24 cellular contexts compared by ENCODE assay signal in the genomic region with DNA sequence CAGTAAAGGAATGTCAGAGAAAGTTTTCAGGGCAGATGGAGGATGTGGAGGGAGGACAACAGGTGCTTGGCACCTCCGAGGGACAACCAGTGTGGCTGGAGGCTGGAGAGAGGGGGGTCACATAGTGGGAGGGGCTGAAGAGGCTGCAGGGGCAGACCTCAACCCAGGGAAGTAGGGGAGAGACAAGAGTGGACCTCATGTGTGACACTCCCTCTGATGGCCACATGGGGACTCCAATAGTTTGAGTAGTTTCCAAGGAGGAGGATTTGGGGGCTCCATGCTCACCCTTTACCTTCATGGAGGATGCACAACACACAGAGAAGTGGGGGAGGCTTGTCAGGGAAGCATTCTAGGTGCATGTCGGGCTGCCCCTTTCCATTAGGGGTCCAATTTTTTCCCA. TPM values are rescaled to one million over a fixed set of nuclear protein-coding genes. Genes with fewer than 3 reads are reported as not detected.
DNase-seq lines count a peak whose midpoint lies in the region; ATAC-seq, FAIRE-seq and TF ChIP-seq lines count a peak whose summit lies in the region.
"Had no signal": no experiment of that assay in that cellular context is flagged by ENCODE, and none has a peak within 500 bp of the region (broad histone marks: within the 10 kb centered on the region; RNA-seq: fewer than 3 reads in every experiment).

No MANE protein-coding gene starts in this region.

- TF ChIP-seq CTCF in cardiac fibroblast (IDR thresholded peaks at IDR 0.05; ENCODE audit: low read depth, low read length) (peak; percentile 20), keratinocyte (optimal IDR thresholded peaks at IDR 0.05 in 1 of 3, IDR thresholded peaks at IDR 0.05 in 1 of 3, conservative IDR thresholded peaks at IDR 0.05 in 1 of 3; ENCODE audit: extremely low read depth in 1 of 3, insufficient read depth in 2 of 3, low read length in 3 of 3) (peak in 2 of 3 experiments; percentile 12 to 17), spleen (IDR thresholded peaks at IDR 0.05 in 8 of 11, conservative IDR thresholded peaks at IDR 0.05 in 3 of 11) (no peak), body of pancreas (IDR thresholded peaks at IDR 0.05) (no peak)

- dilution Hi-C loops in keratinocyte (cut with MboI; ENCODE audit: extremely low pct_ligation_motif_present, low sequenced_read_pairs): no loop called here

- WGBS in spleen, 5 donors: 50 to 83% (median 62%) methylated on average over 2 of the region's 2 CpGs
- 42 to 52% methylated on average over 2 of the region's 2 CpGs for WGBS in body of pancreas, 2 donors

- H3K27ac ChIP-seq in HUES48 (ENCODE audit: low read depth, low read length) (peak overlapping the region; percentile 40), keratinocyte (ENCODE audit: control insufficient read depth, insufficient read depth, low read length) (no peak overlapping the region), spleen (no peak overlapping the region), substantia nigra (ENCODE audit: low read depth, low read length, poor library complexity, severe bottlenecking) (no peak overlapping the region), body of pancreas (no peak overlapping the region)
- H3K27ac ChIP-seq: adrenal gland, cardiac muscle cell, prostate gland had no signal

- no peaks in the 10 kb centered on the region for H3K79me2 ChIP-seq in keratinocyte (ENCODE audit: control insufficient read depth, insufficient read depth, low read length)

- H3K9me3 ChIP-seq in HUES48 (ENCODE audit: control insufficient read depth, insufficient read depth, low read length): no peaks in the 10 kb centered on the region
- no peaks in the 10 kb centered on the region for H3K9me3 ChIP-seq in keratinocyte (ENCODE audit: control insufficient read depth, low read depth, low read length)
- H3K9me3 ChIP-seq in spleen: no peaks in the 10 kb centered on the region
- H3K9me3 ChIP-seq in body of pancreas: no peaks in the 10 kb centered on the region
- H3K9me3 ChIP-seq: adrenal gland, prostate gland had no signal

- H2AFZ ChIP-seq in keratinocyte (ENCODE audit: control insufficient read depth, low read length): no peak overlapping the region

- H3K27me3 ChIP-seq in HUES48 (ENCODE audit: control insufficient read depth, insufficient read depth, low read length): no peaks in the 10 kb centered on the region
- H3K27me3 ChIP-seq in keratinocyte (ENCODE audit: control insufficient read depth, extremely low read depth, insufficient read depth, low read length): peaks cover 3% of the 10 kb centered on the region
- H3K27me3 ChIP-seq in spleen (replicated peaks in 1 of 7): no peaks in the 10 kb centered on the region
- no peaks in the 10 kb centered on the region for H3K27me3 ChIP-seq in body of pancreas
- H3K27me3 ChIP-seq: cardiac muscle cell had no signal

- no peaks in the 10 kb centered on the region for H4K20me1 ChIP-seq in keratinocyte (ENCODE audit: control insufficient read depth, extremely low read depth, insufficient read depth, low read length)

- TF ChIP-seq POLR2A in spleen (IDR thresholded peaks at IDR 0.05) (no peak), body of pancreas (IDR thresholded peaks at IDR 0.05) (no peak)

- H3K36me3 ChIP-seq in HUES48 (ENCODE audit: control insufficient read depth, insufficient read depth, low read length) (no peaks in the 10 kb centered on the region), keratinocyte (ENCODE audit: control insufficient read depth in 2 of 2, extremely low read depth in 1 of 2, insufficient read depth in 2 of 2, low read length in 2 of 2) (no peaks in the 10 kb centered on the region), spleen (no peaks in the 10 kb centered on the region), body of pancreas (replicated peaks in 1 of 2; ENCODE audit: insufficient read depth in 1 of 2, low read depth in 2 of 2) (no peaks in the 10 kb centered on the region)
- H3K36me3 ChIP-seq: adrenal gland, cardiac muscle cell, prostate gland had no signal

- H3K4me1 ChIP-seq in HUES48 (ENCODE audit: control insufficient read depth, insufficient read depth, low read length) (peaks cover 9% of the 10 kb centered on the region), keratinocyte (ENCODE audit: control insufficient read depth, extremely low read depth, insufficient read depth, low read length) (no peaks in the 10 kb centered on the region), spleen (no peaks in the 10 kb centered on the region), body of pancreas (no peaks in the 10 kb centered on the region)
- H3K4me1 ChIP-seq: adrenal gland, prostate gland had no signal

- ATAC-seq in body of pancreas: no peak
- ATAC-seq: CD8-positive, alpha-beta T cell; T-cell had no signal

- H3K4me2 ChIP-seq in keratinocyte (ENCODE audit: control insufficient read depth, extremely low read depth, insufficient read depth, low read depth, low read length): no peak overlapping the region

- H3K9ac ChIP-seq in HUES48 (ENCODE audit: low read depth, low read length): no peak overlapping the region
- H3K9ac ChIP-seq in keratinocyte (ENCODE audit: control insufficient read depth, extremely low read depth, insufficient read depth, low read length): no peak overlapping the region

- no peak for FAIRE-seq in keratinocyte (lab: Jason Lieb, UNC)
- FAIRE-seq: small intestine had no signal

- intact Hi-C loops in spleen (cut with DNase I; ENCODE audit: low total_unique reads): loop anchor here (10.0 kb wide), 1 partner anchor 71 kb away; no protein-coding TSS in a partner anchor
- intact Hi-C loops in body of pancreas (cut with DNase I): no loop called here

- no peaks in the 10 kb centered on the region for H3K9me1 ChIP-seq in keratinocyte (ENCODE audit: control insufficient read depth, extremely low read depth, insufficient read depth, low read length)

- DNase-seq in ELR (ENCODE audit: low read depth) (peak; percentile 6), cardiac fibroblast (ENCODE audit: low read depth in 2 of 2) (no peak), keratinocyte (ENCODE audit: low read depth, low spot score) (no peak), spleen (no peak), NCI-H1417 treated with DMSO at 0.1 percent for 48 hours (lab: John Stamatoyannopoulos, UW) (no peak), substantia nigra (lab: John Stamatoyannopoulos, UW) (no peak), body of pancreas (no peak)
- DNase-seq: activated gamma-delta T cell treated with Interleukin-2 at 50 U/mL for 16 hours; activated T-cell treated with anti-CD3 and anti-CD28 coated beads for 4 hours; adrenal gland; CD8-positive, alpha-beta T cell; DMS53; KG1; midbrain; MV-4-11; NCI-H1694 treated with DMSO at 0.1 percent for 48 hours; nephron progenitor cell; Right ventricle myocardium superior; small intestine; stimulated activated CD4-positive, alpha-beta T cell treated with anti-CD3 and anti-CD28 coated beads, Interleukin-4, amount 100 ng/mL, for 1 hour; T-cell had no signal

- no peak overlapping the region for H3K4me3 ChIP-seq in HUES48 (ENCODE audit: low read depth, low read length)
- H3K4me3 ChIP-seq in cardiac fibroblast (replicated peaks in 1 of 2; ENCODE audit: low read depth in 2 of 2, low read length in 2 of 2): no peak overlapping the region
- no peak overlapping the region for H3K4me3 ChIP-seq in keratinocyte (ENCODE audit: control insufficient read depth in 2 of 3, extremely low read depth in 1 of 3, insufficient read depth in 2 of 3, low read depth in 1 of 3, low read length in 3 of 3)
- no peak overlapping the region for H3K4me3 ChIP-seq in spleen
- H3K4me3 ChIP-seq in body of pancreas: no peak overlapping the region
- H3K4me3 ChIP-seq: adrenal gland, cardiac muscle cell, prostate gland had no signal

RNA-seq across cellular contexts. Expression of gene ASPHD2, which starts 35.1 kb away (rescaled TPM):
- 3.5 to 4.6 TPM (median 3.6 TPM) in 3 replicates for polyA plus RNA-seq in keratinocyte
- 1.6 TPM for polyA plus RNA-seq in keratinocyte (2011; ENCODE audit: low read depth)
- polyA plus RNA-seq in keratinocyte (2011; cell fraction: cytosol; rRNA removed): 3.0 and 3.3 TPM in 2 replicates
- 4.5 and 5.3 TPM in 2 replicates for polyA plus RNA-seq in keratinocyte (2011; cell fraction: nucleus; rRNA removed)
- 4.7 and 5.2 TPM in 2 replicates for polyA plus RNA-seq in keratinocyte (2012; ENCODE audit: low replicate concordance)
- 4.0 to 7.9 TPM (median 4.2 TPM) in 3 replicates for polyA minus RNA-seq in keratinocyte
- 7.1 TPM for polyA minus RNA-seq in keratinocyte (2011; cell fraction: cytosol; rRNA and poly(A)+ RNA removed)
- polyA minus RNA-seq in keratinocyte (2011; cell fraction: nucleus; rRNA and poly(A)+ RNA removed): 4.0 TPM in 2 replicates
- total RNA-seq in spleen: 1 to 10 TPM; 4.5 to 8.0 (median 5.9) TPM
- 1 to 10 TPM; 2.1 to 4.1 (median 2.3) TPM for polyA plus RNA-seq in spleen
- 1 to 10 TPM in 1 of 2 donors, under 1 TPM in 1; 0.33 to 1.6 TPM for total RNA-seq in body of pancreas
- total RNA-seq: Right ventricle myocardium superior had no signal

Comparison
In these comparisons a context has a peak if more than half of its experiments do, and no peak if none do; other contexts are left out.
1. CTCF ChIP-seq: peak in cardiac fibroblast (single experiment) and keratinocyte (2 of 3); none in spleen (0 of 11) and body of pancreas (0 of 7).